ENCODE assay signal across 1 cellular context in genomic region chr12:82314406-82314892, GRCh38.
TF ChIP-seq lines count a peak whose summit lies in the region.

No MANE protein-coding gene starts in this region.

TF ChIP-seq in HepG2, 621 proteins besides CTCF, POLR2A, EP300 and RAD21 (continued from another document and continues in another):
- TF ChIP-seq ZSCAN5A (CRISPR knock-in tag; IDR thresholded peaks at IDR 0.05; ENCODE audit: borderline replicate concordance): no peak
- TF ChIP-seq FOXK1 (CRISPR knock-in tag; IDR thresholded peaks at IDR 0.05; ENCODE audit: borderline replicate concordance, low read depth): 0 out of 2 replicates have a peak, but pooled peaks have one; percentile 20
- no peak for TF ChIP-seq ZNF205 (CRISPR knock-in tag; IDR thresholded peaks at IDR 0.05)
- TF ChIP-seq ZNF570 (CRISPR knock-in tag; IDR thresholded peaks at IDR 0.05; ENCODE audit: borderline replicate concordance): no peak
- TF ChIP-seq ZNF292 (CRISPR knock-in tag; IDR thresholded peaks at IDR 0.05; ENCODE audit: borderline replicate concordance, low read depth): peak; percentile 86; the same call in 1 of the 2 replicates
- no peak for TF ChIP-seq ZSCAN12 (CRISPR knock-in tag; IDR thresholded peaks at IDR 0.05)
- TF ChIP-seq E2F1 (CRISPR knock-in tag; IDR thresholded peaks at IDR 0.05): no peak
- no peak for TF ChIP-seq ZNF546 (CRISPR knock-in tag; conservative IDR thresholded peaks at IDR 0.05)
- TF ChIP-seq HCFC1 (IDR thresholded peaks at IDR 0.05; ENCODE audit: low read depth, low read length): no peak
- TF ChIP-seq TCF7 (IDR thresholded peaks at IDR 0.05; ENCODE audit: low read depth): no peak
- no peak for TF ChIP-seq MXI1 (IDR thresholded peaks at IDR 0.05; ENCODE audit: borderline replicate concordance, low read depth, low read length)
- peak; percentile 77 for TF ChIP-seq SP5 (CRISPR knock-in tag; IDR thresholded peaks at IDR 0.05; ENCODE audit: borderline replicate concordance, low read depth)
- TF ChIP-seq LCORL (IDR thresholded peaks at IDR 0.05): no peak
- TF ChIP-seq LCORL (CRISPR knock-in tag; IDR thresholded peaks at IDR 0.05): 0 out of 2 replicates have a peak, but pooled peaks have one; percentile 27
- TF ChIP-seq RELA (CRISPR knock-in tag; IDR thresholded peaks at IDR 0.05): peak; percentile 66; the same call in 1 of the 2 replicates
- no peak for TF ChIP-seq ZHX2 (IDR thresholded peaks at IDR 0.05; ENCODE audit: low read depth)
- no peak for TF ChIP-seq ZHX2 (CRISPR knock-in tag; IDR thresholded peaks at IDR 0.05; ENCODE audit: borderline replicate concordance)
- no peak for TF ChIP-seq ZNF549 (CRISPR knock-in tag; IDR thresholded peaks at IDR 0.05)
- TF ChIP-seq SP4 (CRISPR knock-in tag; IDR thresholded peaks at IDR 0.05): 0 out of 2 replicates have a peak, but pooled peaks have one; percentile 29
- no peak for TF ChIP-seq ATM (IDR thresholded peaks at IDR 0.05; ENCODE audit: borderline replicate concordance)
- no peak for TF ChIP-seq ZNF710 (CRISPR knock-in tag; IDR thresholded peaks at IDR 0.05; ENCODE audit: borderline replicate concordance)
- no peak for TF ChIP-seq SP140L (CRISPR knock-in tag; IDR thresholded peaks at IDR 0.05; ENCODE audit: borderline replicate concordance)
- TF ChIP-seq SAP130 (CRISPR knock-in tag; IDR thresholded peaks at IDR 0.05; ENCODE audit: low read depth): 0 out of 2 replicates have a peak, but pooled peaks have one; percentile 27
- peak; percentile 39; the same call in 1 of the 2 replicates for TF ChIP-seq PAXIP1 (CRISPR knock-in tag; conservative IDR thresholded peaks at IDR 0.05)
- TF ChIP-seq ZNF770 (CRISPR knock-in tag; IDR thresholded peaks at IDR 0.05): no peak
- no peak for TF ChIP-seq ZNF589 (CRISPR knock-in tag; conservative IDR thresholded peaks at IDR 0.05)
- TF ChIP-seq GMEB1 (CRISPR knock-in tag; IDR thresholded peaks at IDR 0.05; ENCODE audit: borderline replicate concordance): no peak
- no peak for TF ChIP-seq ZNF713 (CRISPR knock-in tag; IDR thresholded peaks at IDR 0.05)
- no peak for TF ChIP-seq ZNF781 (CRISPR knock-in tag; IDR thresholded peaks at IDR 0.05; ENCODE audit: borderline replicate concordance, not compliant biosample characterization)
- TF ChIP-seq SOX6 (IDR thresholded peaks at IDR 0.05): no peak
- TF ChIP-seq SOX6 (CRISPR knock-in tag; IDR thresholded peaks at IDR 0.05): peak; percentile 69
- TF ChIP-seq ZNF280B (CRISPR knock-in tag; IDR thresholded peaks at IDR 0.05; ENCODE audit: borderline replicate concordance): no peak
- TF ChIP-seq ZBTB33 (CRISPR knock-in tag; IDR thresholded peaks at IDR 0.05): no peak
- peak; percentile 48; the same call in 1 of the 2 replicates for TF ChIP-seq POGZ (CRISPR knock-in tag; IDR thresholded peaks at IDR 0.05)
- peak; percentile 25; the same call in 1 of the 2 replicates for TF ChIP-seq PITX1 (CRISPR knock-in tag; IDR thresholded peaks at IDR 0.05)
- no peak for TF ChIP-seq ZFP36 (IDR thresholded peaks at IDR 0.05; ENCODE audit: borderline replicate concordance, low read depth, low read length, partially characterized antibody)
- TF ChIP-seq GABPA (IDR thresholded peaks at IDR 0.05; ENCODE audit: low read depth, low read length): no peak
- TF ChIP-seq GABPA (CRISPR knock-in tag; IDR thresholded peaks at IDR 0.05; ENCODE audit: low read depth): peak; percentile 50; the same call in 1 of the 2 replicates
